9 cellular contexts compared by ENCODE assay signal in the genomic region with DNA sequence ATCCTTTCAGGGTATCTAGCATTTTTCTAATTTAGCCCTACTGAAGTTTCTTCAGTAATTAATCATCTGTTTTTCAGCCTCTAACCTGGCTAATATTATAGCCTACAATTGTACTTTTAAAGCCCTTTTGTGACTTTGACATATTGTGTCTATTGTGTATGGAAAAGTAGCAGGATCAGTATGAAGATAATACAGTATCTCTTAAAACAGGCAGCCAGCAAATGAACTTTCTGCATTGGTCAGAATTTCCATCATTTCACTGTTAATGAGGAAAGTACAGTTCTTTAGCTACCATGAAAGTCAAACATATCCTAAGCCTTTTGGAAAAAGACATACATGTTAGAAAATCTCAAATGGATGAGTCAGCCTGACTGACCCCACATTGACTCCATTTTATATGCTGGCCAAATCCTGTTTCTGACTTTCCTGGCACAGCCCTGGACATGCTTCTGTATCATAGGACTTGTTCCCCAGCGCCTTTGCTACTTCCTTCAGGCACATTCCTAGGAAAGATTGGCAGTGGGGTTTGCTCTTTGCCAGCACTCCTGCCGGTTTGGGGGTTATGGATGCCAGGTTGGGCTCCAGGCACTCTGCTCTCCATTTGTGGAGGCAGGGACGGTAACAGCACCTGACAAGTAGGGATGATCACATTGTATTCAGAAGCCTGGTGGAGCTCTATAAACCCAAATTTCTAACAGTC. TPM values are rescaled to one million over a fixed set of nuclear protein-coding genes. Genes with fewer than 3 reads are reported as not detected.
A peak's percentile ranks its signal among the peaks of the same experiment; 100 is the strongest.
DNase-seq lines count a peak whose midpoint lies in the region; TF ChIP-seq lines count a peak whose summit lies in the region.
"Had no signal": no experiment of that assay in that cellular context is flagged by ENCODE, and none has a peak within 500 bp of the region (broad histone marks: within the 10 kb centered on the region; RNA-seq: fewer than 3 reads in every experiment).

No MANE protein-coding gene starts in this region.

- peak overlapping the region; percentile 68 to 75 for H3K27ac ChIP-seq in ascending aorta
- peak overlapping the region; percentile 60 for H3K27ac ChIP-seq in hepatocyte
- H3K27ac ChIP-seq in transverse colon, result peak overlapping the region; percentile 8 to 47 (median 26)
- no peak overlapping the region for H3K27ac ChIP-seq in colonic mucosa

- TF ChIP-seq CTCF in ascending aorta (IDR thresholded peaks at IDR 0.05) (no peak), hepatocyte (IDR thresholded peaks at IDR 0.05; ENCODE audit: poor library complexity) (no peak), transverse colon (IDR thresholded peaks at IDR 0.05) (no peak), colonic mucosa (IDR thresholded peaks at IDR 0.05) (no peak)

- peaks cover 91% of the 10 kb centered on the region for H3K79me2 ChIP-seq in hepatocyte

- 64% methylated on average over 3 of the region's 3 CpGs for whole genome bisulfite sequencing in hepatocyte (ENCODE audit: low lambda C conversion rate, missing lambda C conversion rate)
- WGBS in transverse colon (ENCODE audit: low coverage in 1 of 2), 2 donors, result 58% methylated on average over 3 of the region's 3 CpGs; no CpG with 5 or more reads in 1 of the 2 donors

- no peaks in the 10 kb centered on the region for H3K9me2 ChIP-seq in hepatocyte (replicated peaks; ENCODE audit: insufficient read depth)

- H3K9me3 ChIP-seq in ascending aorta (no peaks in the 10 kb centered on the region), hepatocyte (ENCODE audit: low read depth) (no peaks in the 10 kb centered on the region), transverse colon (no peaks in the 10 kb centered on the region), colonic mucosa (no peaks in the 10 kb centered on the region)

- in situ Hi-C loops in transverse colon (cut with MboI; ENCODE audit: low pct_ligation_motif_present in 1 of 4, low pct_unique_long_range_greater_than_20kb in 1 of 4, low sequenced_read_pairs in 3 of 4), result no loop called here

- H3K36me3 Mint-ChIP-seq in activated CD4-positive, alpha-beta T cell treated with anti-CD3 and anti-CD28 coated beads, Interleukin-2, amount 10 ng/mL, durations not matched to agents 24 days and 14 days (ENCODE audit: low read depth), result peaks cover 49% of the 10 kb centered on the region

- peak overlapping the region; percentile 19 for H3K4me2 ChIP-seq in hepatocyte

- TF ChIP-seq EP300 in transverse colon (IDR thresholded peaks at IDR 0.05; ENCODE audit: low read depth), result no peak

- H3K9me3 Mint-ChIP-seq in activated CD4-positive, alpha-beta T cell treated with anti-CD3 and anti-CD28 coated beads, Interleukin-2, amount 10 ng/mL, durations not matched to agents 24 days and 14 days, result no peaks in the 10 kb centered on the region

- peaks cover 4 to 39% of the 10 kb centered on the region in 2 donors for H3K4me1 ChIP-seq in ascending aorta
- H3K4me1 ChIP-seq in hepatocyte (ENCODE audit: insufficient read depth), result peaks cover 38% of the 10 kb centered on the region
- peaks cover 12 to 66% (median 36%) of the 10 kb centered on the region in 4 donors for H3K4me1 ChIP-seq in transverse colon
- H3K4me1 ChIP-seq in colonic mucosa, result peaks cover 14% of the 10 kb centered on the region

- peak overlapping the region; percentile 49 for H3K4me3 Mint-ChIP-seq in activated CD4-positive, alpha-beta T cell treated with anti-CD3 and anti-CD28 coated beads, Interleukin-2, amount 10 ng/mL, durations not matched to agents 24 days and 14 days
- H3K4me3 Mint-ChIP-seq: B cell had no signal

- peaks cover 64% of the 10 kb centered on the region for H3K4me1 Mint-ChIP-seq in activated CD4-positive, alpha-beta T cell treated with anti-CD3 and anti-CD28 coated beads, Interleukin-2, amount 10 ng/mL, durations not matched to agents 24 days and 14 days

- H2AFZ ChIP-seq in hepatocyte, result no peak overlapping the region

- H3K27me3 Mint-ChIP-seq in activated CD4-positive, alpha-beta T cell treated with anti-CD3 and anti-CD28 coated beads, Interleukin-2, amount 10 ng/mL, durations not matched to agents 24 days and 14 days, result no peaks in the 10 kb centered on the region
- H3K27me3 Mint-ChIP-seq: B cell had no signal

- TF ChIP-seq POLR2A in transverse colon (IDR thresholded peaks at IDR 0.05), result no peak

- no peak for DNase-seq in activated CD4-positive, alpha-beta T cell treated with anti-CD3 and anti-CD28 coated beads, Interleukin-2, amount 10 ng/mL, durations not matched to agents 24 days and 14 days
- no peak for DNase-seq in activated CD4-positive, alpha-beta T cell treated with anti-CD3 and anti-CD28 coated beads, Interleukin-2, amount 50 U/mL, for 1 hour
- DNase-seq in ascending aorta (ENCODE audit: low spot score in 2 of 2) (peak in 1 of 2 donors; percentile 79), hepatocyte (ENCODE audit: low spot score) (peak; percentile 51), transverse colon (no peak), iPS-NIHi7 (ENCODE audit: extremely low spot score) (no peak), colonic mucosa (no peak), NCI-H1930 (lab: John Stamatoyannopoulos, UW) (no peak)

- peaks cover 0 to 2% of the 10 kb centered on the region in 2 donors for H3K36me3 ChIP-seq in ascending aorta
- no peaks in the 10 kb centered on the region for H3K36me3 ChIP-seq in hepatocyte (replicated peaks; ENCODE audit: insufficient read depth, low read depth)
- H3K36me3 ChIP-seq in transverse colon, result peaks cover 0 to 10% (median 0%) of the 10 kb centered on the region in 4 donors
- no peaks in the 10 kb centered on the region for H3K36me3 ChIP-seq in colonic mucosa

- H3K9ac ChIP-seq in colonic mucosa (ENCODE audit: low read depth in 2 of 2, low read length in 2 of 2), result no peak overlapping the region

- no peaks in the 10 kb centered on the region for H3K27me3 ChIP-seq in ascending aorta
- H3K27me3 ChIP-seq in hepatocyte, result no peaks in the 10 kb centered on the region
- H3K27me3 ChIP-seq in transverse colon, result no peaks in the 10 kb centered on the region
- no peaks in the 10 kb centered on the region for H3K27me3 ChIP-seq in colonic mucosa

- H3K27ac Mint-ChIP-seq in activated CD4-positive, alpha-beta T cell treated with anti-CD3 and anti-CD28 coated beads, Interleukin-2, amount 10 ng/mL, durations not matched to agents 24 days and 14 days, result peak overlapping the region; percentile 86
- H3K27ac Mint-ChIP-seq: B cell had no signal

- H3K4me3 ChIP-seq in ascending aorta (no peak overlapping the region), hepatocyte (no peak overlapping the region), transverse colon (no peak overlapping the region), colonic mucosa (no peak overlapping the region)

- peaks cover 51% of the 10 kb centered on the region for H4K20me1 ChIP-seq in hepatocyte (ENCODE audit: insufficient read depth, poor library complexity, severe bottlenecking)

- intact Hi-C loops in activated CD4-positive, alpha-beta T cell treated with anti-CD3 and anti-CD28 coated beads, Interleukin-2, amount 10 ng/mL, durations not matched to agents 24 days and 14 days (cut with micrococcal nuclease), result no loop called here
- intact Hi-C loops in ascending aorta (cut with DNase I) (loop anchor here (2.0 to 10.0 kb wide), 2 partner anchors 43 to 207 kb away; partner anchors contain the start of gene TOP1), transverse colon (cut with DNase I; ENCODE audit: low total_unique reads) (no loop called here), colonic mucosa (cut with DNase I) (no loop called here)

RNA-seq across cellular contexts. Expression of gene TOP1, which starts 43.6 kb away (rescaled TPM):
- 117 TPM in 2 replicates for total RNA-seq in activated CD4-positive, alpha-beta T cell treated with anti-CD3 and anti-CD28 coated beads, Interleukin-2, amount 10 ng/mL, durations not matched to agents 24 days and 14 days
- 9.4 TPM for total RNA-seq in ascending aorta
- 38.2 and 39.9 TPM in 2 replicates for total RNA-seq in hepatocyte
- polyA plus RNA-seq in hepatocyte, result 28.3 and 33.3 TPM in 2 replicates
- total RNA-seq in transverse colon, result 10 to 100 TPM; 29.6 to 52.3 (median 36.9) TPM
- total RNA-seq in colonic mucosa, result 10 to 100 TPM; 80.6 to 85.5 TPM
